In the genomic region with DNA sequence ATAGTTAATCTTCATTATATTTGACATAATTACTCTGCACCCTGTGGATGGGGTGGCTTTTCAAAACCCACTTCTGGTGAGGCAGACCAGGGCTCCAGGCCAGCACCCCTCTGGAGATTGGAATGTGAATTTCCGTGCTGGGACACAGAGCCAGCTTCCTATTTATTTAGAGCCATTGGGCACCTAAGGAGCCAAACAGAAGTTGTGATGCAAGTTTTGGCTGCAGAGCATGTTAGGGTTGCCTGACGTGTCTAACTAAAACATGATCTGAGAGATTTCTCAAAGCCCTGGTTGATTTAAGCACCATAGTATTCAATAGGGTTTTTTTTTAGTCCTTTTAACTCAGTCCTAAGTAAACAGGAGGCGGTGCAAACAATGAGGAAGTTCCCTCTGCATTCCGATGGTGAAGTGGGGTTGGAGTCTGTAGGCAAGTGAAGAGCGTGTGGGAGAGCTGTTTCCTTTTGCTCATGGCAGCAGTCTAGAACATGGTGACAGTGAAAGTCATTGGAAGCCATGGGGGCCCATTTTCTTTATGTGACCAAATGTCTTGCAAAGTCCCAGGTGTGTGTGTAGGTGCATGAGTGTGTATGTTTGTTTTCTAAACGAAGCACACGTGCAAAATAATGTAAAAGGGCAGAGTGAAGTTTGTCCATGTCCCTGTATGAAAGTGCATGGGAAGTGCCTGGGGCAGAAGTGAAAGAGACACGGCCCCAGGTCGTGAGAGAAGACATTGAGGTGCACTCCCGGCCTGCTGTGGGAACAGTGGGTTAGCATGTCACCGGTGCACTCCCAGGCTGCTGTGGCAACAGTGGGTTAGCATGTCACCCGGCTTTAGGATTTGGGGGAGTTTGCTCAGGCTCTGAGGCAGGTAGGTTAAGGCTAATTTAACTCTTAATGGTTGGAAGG, we compare ENCODE assay signal across 8 cellular contexts.
A peak's percentile ranks its signal among the peaks of the same experiment; 100 is the strongest.
DNase-seq lines count a peak whose midpoint lies in the region; ATAC-seq lines count a peak whose summit lies in the region.

No MANE protein-coding gene starts in this region.

- no peaks in the 10 kb centered on the region for H3K9me3 Mint-ChIP-seq in activated T-helper 17 cell treated with anti-CD3 and anti-CD28 coated beads, Interleukin-2, amount 50 U/mL, for 72 hours

- H3K4me1 Mint-ChIP-seq in activated T-helper 17 cell treated with anti-CD3 and anti-CD28 coated beads, Interleukin-2, amount 50 U/mL, for 72 hours, result peaks cover 73% of the 10 kb centered on the region

- peak overlapping the region; percentile 93 for H3K27ac Mint-ChIP-seq in activated T-helper 17 cell treated with anti-CD3 and anti-CD28 coated beads, Interleukin-2, amount 50 U/mL, for 72 hours

- H3K27me3 Mint-ChIP-seq in activated T-helper 17 cell treated with anti-CD3 and anti-CD28 coated beads, Interleukin-2, amount 50 U/mL, for 72 hours, result no peaks in the 10 kb centered on the region

- intact Hi-C loops in Right ventricle myocardium superior (cut with DNase I), result loop anchor here (10.0 kb wide), 1 partner anchor 54 kb away; no protein-coding TSS in a partner anchor

- peak; percentile 54 for DNase-seq in AG20443 (ENCODE audit: low spot score)
- DNase-seq in LHCN-M2 (ENCODE audit: low read depth), result peak; percentile 44
- DNase-seq in Right ventricle myocardium superior, result peak; percentile 59
- peak; percentile 81 for DNase-seq in renal cortical epithelial cell (ENCODE audit: low read depth)
- no peak for DNase-seq in HuH-7.5 (ENCODE audit: low spot score)
- DNase-seq in ACHN, result no peak

- in situ Hi-C loops in ACHN (cut with HindIII; ENCODE audit: low pct_ligation_motif_present, low pct_unique_long_range_greater_than_20kb, low sequenced_read_pairs), result no loop called here

- ATAC-seq in GM19455 (IDR thresholded peaks at IDR 0.05; ENCODE audit: unreplicated experiment) (peak; percentile 54), Right ventricle myocardium superior (ENCODE audit: poor library complexity) (peak; percentile 84)
- peak; percentile 68 for ATAC-seq in activated T-helper 17 cell treated with anti-CD3 and anti-CD28 coated beads, Interleukin-2, amount 50 U/mL, for 72 hours (replicated peaks)

- H3K36me3 Mint-ChIP-seq in activated T-helper 17 cell treated with anti-CD3 and anti-CD28 coated beads, Interleukin-2, amount 50 U/mL, for 72 hours (ENCODE audit: low read depth), result peaks cover 56% of the 10 kb centered on the region

- H3K4me3 Mint-ChIP-seq in activated T-helper 17 cell treated with anti-CD3 and anti-CD28 coated beads, Interleukin-2, amount 50 U/mL, for 72 hours, result peak overlapping the region; percentile 89

Comparison
In these comparisons a context has a peak if more than half of its experiments do, and no peak if none do; other contexts are left out.
1. DNase-seq: peak in AG20443 (single experiment), LHCN-M2 (single experiment), Right ventricle myocardium superior (single experiment) and renal cortical epithelial cell (single experiment); none in HuH-7.5 (single experiment) and ACHN (single experiment).
2. Peak in every context shown above with its lines, with median percentiles within 50 percentile points of each other: ATAC-seq.